9 cellular contexts compared by ENCODE assay signal in genomic region chr3:153927107-153927506, GRCh38.
DNase-seq lines count a peak whose midpoint lies in the region; ATAC-seq and TF ChIP-seq lines count a peak whose summit lies in the region.
"Had no signal": no experiment of that assay in that cellular context is flagged by ENCODE, and none has a peak within 500 bp of the region (broad histone marks: within the 10 kb centered on the region; RNA-seq: fewer than 3 reads in every experiment).

No MANE protein-coding gene starts in this region.

- TF ChIP-seq CTCF in GM12872 (IDR thresholded peaks at IDR 0.05; ENCODE audit: insufficient read depth, low read depth, low read length) (peak; percentile 34; the same call in 1 of the 3 replicates), VCaP (conservative IDR thresholded peaks at IDR 0.05) (peak; percentile 64), stomach (IDR thresholded peaks at IDR 0.05) (no peak)

- no peaks in the 10 kb centered on the region for H3K9me3 ChIP-seq in stomach

- H3K4me1 ChIP-seq in stomach: no peaks in the 10 kb centered on the region

- TF ChIP-seq POLR2A in stomach (IDR thresholded peaks at IDR 0.05): no peak

- H3K4me3 ChIP-seq in stomach: no peak overlapping the region

- H3K4me3 Mint-ChIP-seq in activated T-helper 1 cell treated with anti-CD3 and anti-CD28 coated beads, Interleukin-12 subunit alpha, Interleukin-12 subunit beta, Interleukin-2, Interleukin-4 antibody, amounts not matched to agents 30 ng/mL and 10 ng/mL and 1 ng/mL, durations not matched to agents 14 hours and 24 hours and 36 hours: no peak overlapping the region

- no peaks in the 10 kb centered on the region for H3K27me3 ChIP-seq in stomach

- no peaks in the 10 kb centered on the region for H3K36me3 Mint-ChIP-seq in activated T-helper 1 cell treated with anti-CD3 and anti-CD28 coated beads, Interleukin-12 subunit alpha, Interleukin-12 subunit beta, Interleukin-2, Interleukin-4 antibody, amounts not matched to agents 30 ng/mL and 10 ng/mL and 1 ng/mL, durations not matched to agents 14 hours and 24 hours and 36 hours (ENCODE audit: low read depth)

- H3K36me3 ChIP-seq in stomach: no peaks in the 10 kb centered on the region

- H3K27me3 Mint-ChIP-seq in activated T-helper 1 cell treated with anti-CD3 and anti-CD28 coated beads, Interleukin-12 subunit alpha, Interleukin-12 subunit beta, Interleukin-2, Interleukin-4 antibody, amounts not matched to agents 30 ng/mL and 10 ng/mL and 1 ng/mL, durations not matched to agents 14 hours and 24 hours and 36 hours (ENCODE audit: insufficient read depth): peaks cover 7% of the 10 kb centered on the region

- DNase-seq in myocyte (ENCODE audit: low read depth): peak; percentile 44
- DNase-seq in NCI-H2227 treated with DMSO at 0.1 percent for 48 hours (lab: John Stamatoyannopoulos, UW): no peak
- no peak for DNase-seq in NCI-H1436 treated with DMSO at 0.1 percent for 48 hours (lab: John Stamatoyannopoulos, UW)
- DNase-seq in activated T-helper 1 cell treated with anti-CD3 and anti-CD28 coated beads, Interleukin-12 subunit alpha, Interleukin-12 subunit beta, Interleukin-2, Interleukin-4 antibody, amounts not matched to agents 30 ng/mL and 10 ng/mL and 1 ng/mL, durations not matched to agents 14 hours and 24 hours and 36 hours (ENCODE audit: low spot score): no peak
- DNase-seq in stomach: no peak

- TF ChIP-seq EP300 in stomach (IDR thresholded peaks at IDR 0.05): no peak

- intact Hi-C loops in activated T-helper 1 cell treated with anti-CD3 and anti-CD28 coated beads, Interleukin-12 subunit alpha, Interleukin-12 subunit beta, Interleukin-2, Interleukin-4 antibody, amounts not matched to agents 30 ng/mL and 10 ng/mL and 1 ng/mL, durations not matched to agents 14 hours and 24 hours and 36 hours (cut with micrococcal nuclease): no loop called here
- intact Hi-C loops in stomach (cut with DNase I; ENCODE audit: low total_unique reads): no loop called here

- no peak overlapping the region for H3K27ac Mint-ChIP-seq in activated T-helper 1 cell treated with anti-CD3 and anti-CD28 coated beads, Interleukin-12 subunit alpha, Interleukin-12 subunit beta, Interleukin-2, Interleukin-4 antibody, amounts not matched to agents 30 ng/mL and 10 ng/mL and 1 ng/mL, durations not matched to agents 14 hours and 24 hours and 36 hours

- 60 to 70% (median 66%) methylated on average over 5 of the region's 5 CpGs for WGBS in stomach, 5 donors

- ATAC-seq in HG03097 (IDR thresholded peaks at IDR 0.05; ENCODE audit: low FRiP score, unreplicated experiment): peak; percentile 61

- H3K9me3 Mint-ChIP-seq in activated T-helper 1 cell treated with anti-CD3 and anti-CD28 coated beads, Interleukin-12 subunit alpha, Interleukin-12 subunit beta, Interleukin-2, Interleukin-4 antibody, amounts not matched to agents 30 ng/mL and 10 ng/mL and 1 ng/mL, durations not matched to agents 14 hours and 24 hours and 36 hours: no peaks in the 10 kb centered on the region

- H3K4me1 Mint-ChIP-seq in activated T-helper 1 cell treated with anti-CD3 and anti-CD28 coated beads, Interleukin-12 subunit alpha, Interleukin-12 subunit beta, Interleukin-2, Interleukin-4 antibody, amounts not matched to agents 30 ng/mL and 10 ng/mL and 1 ng/mL, durations not matched to agents 14 hours and 24 hours and 36 hours (ENCODE audit: low read depth): no peaks in the 10 kb centered on the region

- H3K27ac ChIP-seq in VCaP (no peak overlapping the region), stomach (no peak overlapping the region)
- H3K27ac ChIP-seq: KMS-11 had no signal

Comparison
In these comparisons a context has a peak if more than half of its experiments do, and no peak if none do; other contexts are left out.
1. CTCF ChIP-seq: peak in GM12872 (single experiment) and VCaP (single experiment); none in stomach (0 of 7).